Comparison of ENCODE assay signal across 1 cellular context in the genomic region with DNA sequence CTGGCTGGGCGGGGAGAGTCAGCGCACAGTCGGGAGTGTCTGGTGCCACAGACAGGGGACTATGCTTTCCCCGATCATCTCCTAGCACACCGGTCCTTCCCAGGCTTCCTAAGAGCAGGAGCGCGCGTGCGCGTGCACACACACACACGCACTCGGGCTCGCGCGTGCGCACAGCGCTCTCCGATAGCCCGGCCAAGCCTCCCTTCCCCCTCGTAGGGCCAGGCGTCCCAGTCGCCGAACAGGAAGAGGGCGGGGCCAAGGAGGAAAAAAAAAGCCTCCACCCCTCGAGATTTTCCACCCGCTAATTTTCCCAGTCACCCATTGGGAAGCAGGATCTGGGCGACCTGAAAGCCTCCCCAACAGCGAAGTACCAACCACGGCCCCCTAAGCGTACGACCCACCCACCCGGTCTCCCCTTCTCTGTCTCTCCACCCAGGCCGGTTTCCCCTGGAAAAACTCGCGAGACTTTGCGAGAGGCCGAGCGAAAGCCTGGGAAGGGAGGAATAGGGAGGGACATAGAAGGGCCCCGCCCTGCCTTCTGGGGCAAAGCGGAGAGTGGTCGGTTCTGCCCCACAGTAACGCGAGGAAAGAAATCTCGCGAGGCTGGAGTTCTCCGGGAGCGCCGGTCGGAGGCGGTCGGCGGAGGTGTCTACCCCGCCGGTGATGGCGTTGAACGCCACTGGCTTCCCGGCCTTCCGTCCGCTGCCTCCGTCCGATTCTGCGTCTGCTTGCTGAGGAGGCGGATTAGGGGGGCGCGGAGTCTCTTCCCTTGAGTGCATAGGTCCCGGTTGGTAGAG.
A peak's percentile ranks its signal among the peaks of the same experiment; 100 is the strongest.
TF ChIP-seq lines count a peak whose summit lies in the region.

A gene (plus strand): TSS at position 608 of the 797 bp plus-strand sequence. CDS start 15,689 bp downstream, outside the sequence.
A gene with protein sequence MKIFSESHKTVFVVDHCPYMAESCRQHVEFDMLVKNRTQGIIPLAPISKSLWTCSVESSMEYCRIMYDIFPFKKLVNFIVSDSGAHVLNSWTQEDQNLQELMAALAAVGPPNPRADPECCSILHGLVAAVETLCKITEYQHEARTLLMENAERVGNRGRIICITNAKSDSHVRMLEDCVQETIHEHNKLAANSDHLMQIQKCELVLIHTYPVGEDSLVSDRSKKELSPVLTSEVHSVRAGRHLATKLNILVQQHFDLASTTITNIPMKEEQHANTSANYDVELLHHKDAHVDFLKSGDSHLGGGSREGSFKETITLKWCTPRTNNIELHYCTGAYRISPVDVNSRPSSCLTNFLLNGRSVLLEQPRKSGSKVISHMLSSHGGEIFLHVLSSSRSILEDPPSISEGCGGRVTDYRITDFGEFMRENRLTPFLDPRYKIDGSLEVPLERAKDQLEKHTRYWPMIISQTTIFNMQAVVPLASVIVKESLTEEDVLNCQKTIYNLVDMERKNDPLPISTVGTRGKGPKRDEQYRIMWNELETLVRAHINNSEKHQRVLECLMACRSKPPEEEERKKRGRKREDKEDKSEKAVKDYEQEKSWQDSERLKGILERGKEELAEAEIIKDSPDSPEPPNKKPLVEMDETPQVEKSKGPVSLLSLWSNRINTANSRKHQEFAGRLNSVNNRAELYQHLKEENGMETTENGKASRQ (minus strand): TSS at position 119 of the 797 bp plus-strand sequence. CDS start 1,178 bp downstream, outside the sequence.

TF ChIP-seq in A549, 52 proteins besides CTCF, POLR2A, EP300 and RAD21 (continued from another document):
- TF ChIP-seq, protein P1, sequence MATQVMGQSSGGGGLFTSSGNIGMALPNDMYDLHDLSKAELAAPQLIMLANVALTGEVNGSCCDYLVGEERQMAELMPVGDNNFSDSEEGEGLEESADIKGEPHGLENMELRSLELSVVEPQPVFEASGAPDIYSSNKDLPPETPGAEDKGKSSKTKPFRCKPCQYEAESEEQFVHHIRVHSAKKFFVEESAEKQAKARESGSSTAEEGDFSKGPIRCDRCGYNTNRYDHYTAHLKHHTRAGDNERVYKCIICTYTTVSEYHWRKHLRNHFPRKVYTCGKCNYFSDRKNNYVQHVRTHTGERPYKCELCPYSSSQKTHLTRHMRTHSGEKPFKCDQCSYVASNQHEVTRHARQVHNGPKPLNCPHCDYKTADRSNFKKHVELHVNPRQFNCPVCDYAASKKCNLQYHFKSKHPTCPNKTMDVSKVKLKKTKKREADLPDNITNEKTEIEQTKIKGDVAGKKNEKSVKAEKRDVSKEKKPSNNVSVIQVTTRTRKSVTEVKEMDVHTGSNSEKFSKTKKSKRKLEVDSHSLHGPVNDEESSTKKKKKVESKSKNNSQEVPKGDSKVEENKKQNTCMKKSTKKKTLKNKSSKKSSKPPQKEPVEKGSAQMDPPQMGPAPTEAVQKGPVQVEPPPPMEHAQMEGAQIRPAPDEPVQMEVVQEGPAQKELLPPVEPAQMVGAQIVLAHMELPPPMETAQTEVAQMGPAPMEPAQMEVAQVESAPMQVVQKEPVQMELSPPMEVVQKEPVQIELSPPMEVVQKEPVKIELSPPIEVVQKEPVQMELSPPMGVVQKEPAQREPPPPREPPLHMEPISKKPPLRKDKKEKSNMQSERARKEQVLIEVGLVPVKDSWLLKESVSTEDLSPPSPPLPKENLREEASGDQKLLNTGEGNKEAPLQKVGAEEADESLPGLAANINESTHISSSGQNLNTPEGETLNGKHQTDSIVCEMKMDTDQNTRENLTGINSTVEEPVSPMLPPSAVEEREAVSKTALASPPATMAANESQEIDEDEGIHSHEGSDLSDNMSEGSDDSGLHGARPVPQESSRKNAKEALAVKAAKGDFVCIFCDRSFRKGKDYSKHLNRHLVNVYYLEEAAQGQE (IDR thresholded peaks at IDR 0.05): peak; percentile 93
- TF ChIP-seq HOXB5 (CRISPR knock-in tag; IDR thresholded peaks at IDR 0.05) (no peak), KDM1A (IDR thresholded peaks at IDR 0.05; ENCODE audit: low read depth) (no peak), SREBF2 (IDR thresholded peaks at IDR 0.05) (no peak), ZNF302 (CRISPR knock-in tag; IDR thresholded peaks at IDR 0.05) (no peak), JUN (IDR thresholded peaks at IDR 0.05) (peak in 1 of 2 experiments; percentile 81; a peak in 4 of 5 replicates)
- TF ChIP-seq, protein P2, sequence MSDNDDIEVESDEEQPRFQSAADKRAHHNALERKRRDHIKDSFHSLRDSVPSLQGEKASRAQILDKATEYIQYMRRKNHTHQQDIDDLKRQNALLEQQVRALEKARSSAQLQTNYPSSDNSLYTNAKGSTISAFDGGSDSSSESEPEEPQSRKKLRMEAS (IDR thresholded peaks at IDR 0.05): peak; percentile 67; the same call in 1 of the 2 replicates
- TF ChIP-seq, protein P3, sequence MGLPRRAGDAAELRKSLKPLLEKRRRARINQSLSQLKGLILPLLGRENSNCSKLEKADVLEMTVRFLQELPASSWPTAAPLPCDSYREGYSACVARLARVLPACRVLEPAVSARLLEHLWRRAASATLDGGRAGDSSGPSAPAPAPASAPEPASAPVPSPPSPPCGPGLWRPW (IDR thresholded peaks at IDR 0.05): no peak
